ENCODE assay signal across 8 cellular contexts in genomic region chr7:27096756-27097514, GRCh38. TPM values are rescaled to one million over a fixed set of nuclear protein-coding genes. Genes with fewer than 3 reads are reported as not detected.
A peak's percentile ranks its signal among the peaks of the same experiment; 100 is the strongest.
DNase-seq lines count a peak whose midpoint lies in the region; ATAC-seq lines count a peak whose summit lies in the region.

No MANE protein-coding gene starts in this region.

- POLR2A ChIA-PET in activated naive CD8-positive, alpha-beta T cell treated with anti-CD3 and anti-CD28 coated beads, Interleukin-2, amount 10 ng/mL, durations not matched to agents 7 days and 5 days (lab: Charles Lee) = interaction anchor here (0.6 to 1.6 kb wide), 6 partner anchors 34 to 644 kb away, joined by 3 to 6 read pairs (median 3); no protein-coding TSS in a partner anchor

- ATAC-seq in activated naive CD8-positive, alpha-beta T cell treated with anti-CD3 and anti-CD28 coated beads, Interleukin-2, amount 10 ng/mL, durations not matched to agents 7 days and 5 days (ENCODE audit: low read depth) = peak; percentile 6
- peak; percentile 15 for ATAC-seq in stimulated activated effector memory CD8-positive, alpha-beta T cell treated with anti-CD3 and anti-CD28 coated beads, Interleukin-12 subunit alpha, Interleukin-12 subunit beta, amount 100 ng/mL, for 72 hours
- ATAC-seq in GM21447 (IDR thresholded peaks at IDR 0.05; ENCODE audit: unreplicated experiment) = no peak
- ATAC-seq in HG03457 (IDR thresholded peaks at IDR 0.05; ENCODE audit: unreplicated experiment) = no peak

- peak overlapping the region; percentile 53 for H3K4me3 ChIP-seq in iPS-18a (ENCODE audit: low read length)

- no peak overlapping the region for H3K27ac Mint-ChIP-seq in activated naive CD8-positive, alpha-beta T cell treated with anti-CD3 and anti-CD28 coated beads, Interleukin-2, amount 10 ng/mL, durations not matched to agents 7 days and 5 days
- peak overlapping the region; percentile 70 for H3K27ac Mint-ChIP-seq in stimulated activated effector memory CD8-positive, alpha-beta T cell treated with anti-CD3 and anti-CD28 coated beads, Interleukin-12 subunit alpha, Interleukin-12 subunit beta, amount 100 ng/mL, for 72 hours

- H3K4me1 Mint-ChIP-seq in activated naive CD8-positive, alpha-beta T cell treated with anti-CD3 and anti-CD28 coated beads, Interleukin-2, amount 10 ng/mL, durations not matched to agents 7 days and 5 days = peaks cover 10% of the 10 kb centered on the region
- peaks cover 54% of the 10 kb centered on the region for H3K4me1 Mint-ChIP-seq in stimulated activated effector memory CD8-positive, alpha-beta T cell treated with anti-CD3 and anti-CD28 coated beads, Interleukin-12 subunit alpha, Interleukin-12 subunit beta, amount 100 ng/mL, for 72 hours

- peaks cover 88% of the 10 kb centered on the region for H3K27me3 Mint-ChIP-seq in activated naive CD8-positive, alpha-beta T cell treated with anti-CD3 and anti-CD28 coated beads, Interleukin-2, amount 10 ng/mL, durations not matched to agents 7 days and 5 days

- peak overlapping the region; percentile 4 for H3K9ac ChIP-seq in iPS-18a (ENCODE audit: low read length)

- peak; percentile 48 for DNase-seq in GF-D8 (lab: John Stamatoyannopoulos, UW)
- DNase-seq in KBM-7 = peak; percentile 70
- peak; percentile 44 for DNase-seq in activated naive CD8-positive, alpha-beta T cell treated with anti-CD3 and anti-CD28 coated beads, Interleukin-2, amount 10 ng/mL, durations not matched to agents 7 days and 5 days
- DNase-seq in stimulated activated effector memory CD8-positive, alpha-beta T cell treated with anti-CD3 and anti-CD28 coated beads, Interleukin-12 subunit alpha, Interleukin-12 subunit beta, amount 100 ng/mL, for 72 hours (ENCODE audit: low spot score in 2 of 2) = no peak
- no peak for DNase-seq in foreskin melanocyte

- no peak overlapping the region for H3K27ac ChIP-seq in iPS-18a (ENCODE audit: low read length)

- peak overlapping the region; percentile 91 for H3K4me3 Mint-ChIP-seq in activated naive CD8-positive, alpha-beta T cell treated with anti-CD3 and anti-CD28 coated beads, Interleukin-2, amount 10 ng/mL, durations not matched to agents 7 days and 5 days
- H3K4me3 Mint-ChIP-seq in stimulated activated effector memory CD8-positive, alpha-beta T cell treated with anti-CD3 and anti-CD28 coated beads, Interleukin-12 subunit alpha, Interleukin-12 subunit beta, amount 100 ng/mL, for 72 hours = peak overlapping the region; percentile 78

- H3K4me1 ChIP-seq in iPS-18a (ENCODE audit: control insufficient read depth, low read depth, low read length) = peaks cover 24% of the 10 kb centered on the region

- in situ Hi-C loops in KBM-7 (cut with MboI; ENCODE audit: low pct_unique_long_range_greater_than_20kb, low sequenced_read_pairs) = no loop called here

- H3K9me3 ChIP-seq in iPS-18a (ENCODE audit: control insufficient read depth, low read depth, low read length) = no peaks in the 10 kb centered on the region

- no peaks in the 10 kb centered on the region for H3K9me3 Mint-ChIP-seq in activated naive CD8-positive, alpha-beta T cell treated with anti-CD3 and anti-CD28 coated beads, Interleukin-2, amount 10 ng/mL, durations not matched to agents 7 days and 5 days
- no peaks in the 10 kb centered on the region for H3K9me3 Mint-ChIP-seq in stimulated activated effector memory CD8-positive, alpha-beta T cell treated with anti-CD3 and anti-CD28 coated beads, Interleukin-12 subunit alpha, Interleukin-12 subunit beta, amount 100 ng/mL, for 72 hours

- no peaks in the 10 kb centered on the region for H3K36me3 ChIP-seq in iPS-18a (ENCODE audit: control insufficient read depth, low read depth, low read length)

- H3K36me3 Mint-ChIP-seq in activated naive CD8-positive, alpha-beta T cell treated with anti-CD3 and anti-CD28 coated beads, Interleukin-2, amount 10 ng/mL, durations not matched to agents 7 days and 5 days = peaks cover 2% of the 10 kb centered on the region
- H3K36me3 Mint-ChIP-seq in stimulated activated effector memory CD8-positive, alpha-beta T cell treated with anti-CD3 and anti-CD28 coated beads, Interleukin-12 subunit alpha, Interleukin-12 subunit beta, amount 100 ng/mL, for 72 hours = peaks cover 22% of the 10 kb centered on the region

- H3K27me3 ChIP-seq in iPS-18a (ENCODE audit: control insufficient read depth, insufficient read depth, low read length) = peaks cover 100% of the 10 kb centered on the region

RNA-seq across cellular contexts. Expression of gene HOXA1, which starts 1.1 kb away (rescaled TPM):
- 1 to 10 TPM in 1 of 2 experiments, under 1 TPM in 1; 0.72 to 1.0 TPM for total RNA-seq in activated naive CD8-positive, alpha-beta T cell treated with anti-CD3 and anti-CD28 coated beads, Interleukin-2, amount 10 ng/mL, durations not matched to agents 7 days and 5 days

RNA-seq across cellular contexts. Expression of gene HOXA2, which starts 5.5 kb away (rescaled TPM):
- total RNA-seq in activated naive CD8-positive, alpha-beta T cell treated with anti-CD3 and anti-CD28 coated beads, Interleukin-2, amount 10 ng/mL, durations not matched to agents 7 days and 5 days = not detected

RNA-seq across cellular contexts. Expression of gene HOXA4, which starts 33.6 kb away (rescaled TPM):
- under 1 TPM; 0.17 to 0.53 TPM for total RNA-seq in activated naive CD8-positive, alpha-beta T cell treated with anti-CD3 and anti-CD28 coated beads, Interleukin-2, amount 10 ng/mL, durations not matched to agents 7 days and 5 days

RNA-seq across cellular contexts. Expression of gene HOXA5, which starts 46.5 kb away (rescaled TPM):
- not detected for total RNA-seq in activated naive CD8-positive, alpha-beta T cell treated with anti-CD3 and anti-CD28 coated beads, Interleukin-2, amount 10 ng/mL, durations not matched to agents 7 days and 5 days

RNA-seq across cellular contexts. Expression of gene HOXA6, which starts 50.6 kb away (rescaled TPM):
- total RNA-seq in activated naive CD8-positive, alpha-beta T cell treated with anti-CD3 and anti-CD28 coated beads, Interleukin-2, amount 10 ng/mL, durations not matched to agents 7 days and 5 days = not detected

Comparison
In these comparisons a context has a peak if more than half of its experiments do, and no peak if none do; other contexts are left out.
1. DNase-seq: peak in GF-D8 (single experiment), KBM-7 (single experiment) and activated naive CD8-positive, alpha-beta T cell treated with anti-CD3 and anti-CD28 coated beads, Interleukin-2, amount 10 ng/mL, durations not matched to agents 7 days and 5 days (single experiment); none in stimulated activated effector memory CD8-positive, alpha-beta T cell treated with anti-CD3 and anti-CD28 coated beads, Interleukin-12 subunit alpha, Interleukin-12 subunit beta, amount 100 ng/mL, for 72 hours (0 of 2) and foreskin melanocyte (single experiment).
2. ATAC-seq: peak in activated naive CD8-positive, alpha-beta T cell treated with anti-CD3 and anti-CD28 coated beads, Interleukin-2, amount 10 ng/mL, durations not matched to agents 7 days and 5 days (single experiment) and stimulated activated effector memory CD8-positive, alpha-beta T cell treated with anti-CD3 and anti-CD28 coated beads, Interleukin-12 subunit alpha, Interleukin-12 subunit beta, amount 100 ng/mL, for 72 hours (single experiment); none in GM21447 (single experiment) and HG03457 (single experiment).